ENCODE assay signal across 19 cellular contexts in the genomic region with DNA sequence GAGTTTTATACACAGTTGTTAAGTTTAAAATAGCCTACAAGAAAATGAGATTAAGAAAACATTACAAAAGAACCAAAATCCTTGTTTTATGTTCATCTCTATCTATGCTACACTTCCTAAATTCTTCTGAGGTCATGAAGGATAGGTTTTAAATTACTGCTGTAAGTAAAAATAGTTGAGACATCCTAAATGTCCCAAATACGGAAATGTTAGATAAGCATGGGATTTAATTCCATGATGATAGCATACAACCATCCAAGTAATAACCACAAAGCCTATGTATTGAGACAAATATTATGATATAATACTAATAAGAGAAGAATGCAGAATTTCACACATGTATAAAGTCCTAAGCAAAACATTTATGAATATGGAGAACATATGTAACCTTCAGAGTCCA. TPM values are rescaled to one million over a fixed set of nuclear protein-coding genes. Genes with fewer than 3 reads are reported as not detected.
"Had no signal": no experiment of that assay in that cellular context is flagged by ENCODE, and none has a peak within 500 bp of the region (broad histone marks: within the 10 kb centered on the region; RNA-seq: fewer than 3 reads in every experiment).

No MANE protein-coding gene starts in this region.

- ATAC-seq: activated CD8-positive, alpha-beta T cell treated with anti-CD3 and anti-CD28 coated beads for 36 hours; activated T-cell treated with anti-CD3 and anti-CD28 coated beads, Interleukin-2, amount 50 U/mL, for 4 hours; left ventricle myocardium superior; psoas muscle; WTC11 had no signal

- H3K27me3 ChIP-seq: hepatocyte, right lobe of liver, stomach, testis, upper lobe of left lung had no signal

- H3K4me2 ChIP-seq: hepatocyte had no signal

- H3K4me1 ChIP-seq: psoas muscle, stomach, testis, upper lobe of left lung had no signal

- H3K9me3 ChIP-seq: psoas muscle, right lobe of liver, stomach, testis, upper lobe of left lung had no signal

- H2AFZ ChIP-seq: hepatocyte had no signal

- H3K4me3 ChIP-seq: hepatocyte, psoas muscle, right lobe of liver, stomach, testis, upper lobe of left lung had no signal

- H3K27ac ChIP-seq: hepatocyte, psoas muscle, stomach, testis, upper lobe of left lung had no signal

- DNase-seq: activated CD4-positive, alpha-beta T cell treated with anti-CD3 and anti-CD28 coated beads for 48 hours; activated CD8-positive, alpha-beta T cell treated with anti-CD3 and anti-CD28 coated beads for 36 hours; activated effector memory CD4-positive, alpha-beta T cell treated with Interleukin-2 at 50 U/mL for 16 hours; activated naive CD4-positive, alpha-beta T cell treated with anti-CD3 and anti-CD28 coated beads, Interleukin-2, amount 50 U/mL, for 16 hours; activated T-cell treated with anti-CD3 and anti-CD28 coated beads, Interleukin-2, amount 50 U/mL, for 4 hours; amygdala; cerebellar nuclear complex; left ventricle myocardium superior; occipital lobe; psoas muscle; right lobe of liver; stimulated activated CD4-positive, alpha-beta T cell treated with anti-CD3 and anti-CD28 coated beads, Interleukin-12 subunit alpha, Interleukin-12 subunit beta, amount 100 ng/mL, for 4 hours; stimulated activated CD4-positive, alpha-beta T cell treated with anti-CD3 and anti-CD28 coated beads, Interleukin-2, amount 100 ng/mL, for 24 hours; stomach; T-helper 2 cell; testis; upper lobe of left lung had no signal

- H3K36me3 ChIP-seq: right lobe of liver, stomach, upper lobe of left lung had no signal

RNA-seq across cellular contexts. Expression of gene PIEZO2, which starts 34.1 kb away (rescaled TPM):
- total RNA-seq: activated CD8-positive, alpha-beta T cell treated with anti-CD3 and anti-CD28 coated beads for 36 hours had no signal
